1 cellular context compared by ENCODE assay signal in the genomic region with DNA sequence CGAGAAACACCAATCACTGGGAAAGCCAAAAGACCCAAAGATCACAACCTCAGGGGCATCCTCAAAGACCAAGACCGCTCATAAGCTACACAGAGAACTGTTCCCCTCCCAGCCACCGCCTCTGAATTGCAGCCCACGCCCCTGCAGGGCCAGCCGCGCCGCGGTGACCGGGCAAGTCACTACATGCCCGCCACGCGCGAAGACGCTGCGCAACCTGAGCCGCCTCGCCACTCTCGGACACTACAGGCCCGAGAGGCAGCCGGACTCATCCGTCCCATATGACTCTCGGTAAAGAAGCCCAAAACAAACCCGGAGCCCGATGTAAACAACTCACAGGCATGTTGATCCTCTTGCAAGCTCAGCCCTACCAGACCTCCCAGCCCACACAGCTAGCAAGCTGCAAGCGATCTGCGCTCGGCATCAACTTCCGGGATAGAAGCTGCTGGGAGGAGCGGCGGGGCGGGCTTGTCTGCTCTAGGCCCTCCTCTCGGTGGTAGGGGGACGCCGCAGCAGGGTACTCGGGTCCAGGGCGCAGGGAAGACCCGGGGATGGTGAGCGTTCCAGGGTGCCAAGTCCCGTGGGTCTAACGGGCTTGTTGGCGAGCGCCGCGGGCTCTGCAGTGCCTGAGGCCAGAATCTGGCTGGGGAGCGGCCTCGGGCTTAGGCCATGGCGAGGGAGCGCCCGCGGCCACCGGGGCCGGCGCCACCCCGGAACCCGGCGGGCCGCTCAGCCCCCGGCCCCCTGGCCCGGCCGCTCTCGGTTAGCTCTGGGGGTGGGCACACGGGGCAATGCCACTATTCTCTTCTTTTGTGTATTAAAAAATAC.
TF ChIP-seq lines count a peak whose summit lies in the region.

Gene RPS27L (minus strand): TSS at position 412 of the 825 bp plus-strand sequence. CDS start 72 bp downstream, at position 340.

TF ChIP-seq in HepG2, 621 proteins besides CTCF, POLR2A, EP300 and RAD21 (continued from another document and continues in another):
- TF ChIP-seq, protein P1, sequence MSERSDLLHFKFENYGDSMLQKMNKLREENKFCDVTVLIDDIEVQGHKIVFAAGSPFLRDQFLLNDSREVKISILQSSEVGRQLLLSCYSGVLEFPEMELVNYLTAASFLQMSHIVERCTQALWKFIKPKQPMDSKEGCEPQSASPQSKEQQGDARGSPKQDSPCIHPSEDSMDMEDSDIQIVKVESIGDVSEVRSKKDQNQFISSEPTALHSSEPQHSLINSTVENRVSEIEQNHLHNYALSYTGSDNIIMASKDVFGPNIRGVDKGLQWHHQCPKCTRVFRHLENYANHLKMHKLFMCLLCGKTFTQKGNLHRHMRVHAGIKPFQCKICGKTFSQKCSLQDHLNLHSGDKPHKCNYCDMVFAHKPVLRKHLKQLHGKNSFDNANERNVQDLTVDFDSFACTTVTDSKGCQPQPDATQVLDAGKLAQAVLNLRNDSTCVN (CRISPR knock-in tag; IDR thresholded peaks at IDR 0.05; ENCODE audit: borderline replicate concordance), result peak; percentile 87
- TF ChIP-seq RBM39 (IDR thresholded peaks at IDR 0.05; ENCODE audit: low read depth, low read length, poor library complexity, severe bottlenecking) (peak; percentile 93), FOSL1 (CRISPR knock-in tag; IDR thresholded peaks at IDR 0.05; ENCODE audit: borderline replicate concordance) (0 out of 2 replicates have a peak, but pooled peaks have one; percentile 53), ZNF891 (CRISPR knock-in tag; IDR thresholded peaks at IDR 0.05) (peak; percentile 57; the same call in 1 of the 2 replicates), MAZ (IDR thresholded peaks at IDR 0.05; ENCODE audit: borderline replicate concordance, low read depth, low read length) (0 out of 2 replicates have a peak, but pooled peaks have one; percentile 28), MAZ (CRISPR knock-in tag; IDR thresholded peaks at IDR 0.05; ENCODE audit: low read depth) (peak; percentile 74; the same call in 1 of the 2 replicates), NAIF1 (CRISPR knock-in tag; IDR thresholded peaks at IDR 0.05; ENCODE audit: borderline replicate concordance) (no peak), EZH2 (conservative IDR thresholded peaks at IDR 0.05; ENCODE audit: low read depth, low read length) (no peak), NFIB (CRISPR knock-in tag; IDR thresholded peaks at IDR 0.05; ENCODE audit: borderline replicate concordance) (no peak), FOXA1 (IDR thresholded peaks at IDR 0.05) (no peak), FOXA1 (CRISPR knock-in tag; IDR thresholded peaks at IDR 0.05) (peak; percentile 63), SP4 (CRISPR knock-in tag; IDR thresholded peaks at IDR 0.05) (peak; percentile 85), RXRB (CRISPR knock-in tag; IDR thresholded peaks at IDR 0.05; ENCODE audit: borderline replicate concordance) (peak; percentile 74), KDM5A (IDR thresholded peaks at IDR 0.05; ENCODE audit: borderline replicate concordance, low read length) (no peak; the same call in 1 of the 2 replicates), SMARCE1 (IDR thresholded peaks at IDR 0.05; ENCODE audit: borderline replicate concordance) (no peak), POLR2AphosphoS5 (IDR thresholded peaks at IDR 0.05; ENCODE audit: low read depth, low read length) (peak; percentile 98), POLR2AphosphoS2 (IDR thresholded peaks at IDR 0.05; ENCODE audit: low read depth, low read length) (0 out of 2 replicates have a peak, but pooled peaks have one; percentile 67), ZNF564 (CRISPR knock-in tag; IDR thresholded peaks at IDR 0.05) (no peak), CENPT (CRISPR knock-in tag; IDR thresholded peaks at IDR 0.05; ENCODE audit: low read depth) (no peak), ZXDC (CRISPR knock-in tag; IDR thresholded peaks at IDR 0.05) (peak; percentile 57), MYNN (CRISPR knock-in tag; IDR thresholded peaks at IDR 0.05; ENCODE audit: low read depth) (no peak), FOXP1 (IDR thresholded peaks at IDR 0.05) (no peak), FOXP1 (CRISPR knock-in tag; IDR thresholded peaks at IDR 0.05) (peak; percentile 57), RFX3 (CRISPR knock-in tag; IDR thresholded peaks at IDR 0.05) (no peak), SNAI1 (CRISPR knock-in tag; IDR thresholded peaks at IDR 0.05; ENCODE audit: borderline replicate concordance) (0 out of 2 replicates have a peak, but pooled peaks have one; percentile 73), NR2C2 (CRISPR knock-in tag; IDR thresholded peaks at IDR 0.05; ENCODE audit: borderline replicate concordance) (no peak), NFE2L1 (CRISPR knock-in tag; IDR thresholded peaks at IDR 0.05; ENCODE audit: borderline replicate concordance) (no peak)
- TF ChIP-seq, protein P2, sequence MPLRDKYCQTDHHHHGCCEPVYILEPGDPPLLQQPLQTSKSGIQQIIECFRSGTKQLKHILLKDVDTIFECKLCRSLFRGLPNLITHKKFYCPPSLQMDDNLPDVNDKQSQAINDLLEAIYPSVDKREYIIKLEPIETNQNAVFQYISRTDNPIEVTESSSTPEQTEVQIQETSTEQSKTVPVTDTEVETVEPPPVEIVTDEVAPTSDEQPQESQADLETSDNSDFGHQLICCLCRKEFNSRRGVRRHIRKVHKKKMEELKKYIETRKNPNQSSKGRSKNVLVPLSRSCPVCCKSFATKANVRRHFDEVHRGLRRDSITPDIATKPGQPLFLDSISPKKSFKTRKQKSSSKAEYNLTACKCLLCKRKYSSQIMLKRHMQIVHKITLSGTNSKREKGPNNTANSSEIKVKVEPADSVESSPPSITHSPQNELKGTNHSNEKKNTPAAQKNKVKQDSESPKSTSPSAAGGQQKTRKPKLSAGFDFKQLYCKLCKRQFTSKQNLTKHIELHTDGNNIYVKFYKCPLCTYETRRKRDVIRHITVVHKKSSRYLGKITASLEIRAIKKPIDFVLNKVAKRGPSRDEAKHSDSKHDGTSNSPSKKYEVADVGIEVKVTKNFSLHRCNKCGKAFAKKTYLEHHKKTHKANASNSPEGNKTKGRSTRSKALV (CRISPR knock-in tag; IDR thresholded peaks at IDR 0.05), result peak; percentile 46; the same call in 1 of the 2 replicates
- TF ChIP-seq, protein P3, sequence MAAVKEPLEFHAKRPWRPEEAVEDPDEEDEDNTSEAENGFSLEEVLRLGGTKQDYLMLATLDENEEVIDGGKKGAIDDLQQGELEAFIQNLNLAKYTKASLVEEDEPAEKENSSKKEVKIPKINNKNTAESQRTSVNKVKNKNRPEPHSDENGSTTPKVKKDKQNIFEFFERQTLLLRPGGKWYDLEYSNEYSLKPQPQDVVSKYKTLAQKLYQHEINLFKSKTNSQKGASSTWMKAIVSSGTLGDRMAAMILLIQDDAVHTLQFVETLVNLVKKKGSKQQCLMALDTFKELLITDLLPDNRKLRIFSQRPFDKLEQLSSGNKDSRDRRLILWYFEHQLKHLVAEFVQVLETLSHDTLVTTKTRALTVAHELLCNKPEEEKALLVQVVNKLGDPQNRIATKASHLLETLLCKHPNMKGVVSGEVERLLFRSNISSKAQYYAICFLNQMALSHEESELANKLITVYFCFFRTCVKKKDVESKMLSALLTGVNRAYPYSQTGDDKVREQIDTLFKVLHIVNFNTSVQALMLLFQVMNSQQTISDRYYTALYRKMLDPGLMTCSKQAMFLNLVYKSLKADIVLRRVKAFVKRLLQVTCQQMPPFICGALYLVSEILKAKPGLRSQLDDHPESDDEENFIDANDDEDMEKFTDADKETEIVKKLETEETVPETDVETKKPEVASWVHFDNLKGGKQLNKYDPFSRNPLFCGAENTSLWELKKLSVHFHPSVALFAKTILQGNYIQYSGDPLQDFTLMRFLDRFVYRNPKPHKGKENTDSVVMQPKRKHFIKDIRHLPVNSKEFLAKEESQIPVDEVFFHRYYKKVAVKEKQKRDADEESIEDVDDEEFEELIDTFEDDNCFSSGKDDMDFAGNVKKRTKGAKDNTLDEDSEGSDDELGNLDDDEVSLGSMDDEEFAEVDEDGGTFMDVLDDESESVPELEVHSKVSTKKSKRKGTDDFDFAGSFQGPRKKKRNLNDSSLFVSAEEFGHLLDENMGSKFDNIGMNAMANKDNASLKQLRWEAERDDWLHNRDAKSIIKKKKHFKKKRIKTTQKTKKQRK (IDR thresholded peaks at IDR 0.05; ENCODE audit: low read length), result no peak
- TF ChIP-seq, protein P4, sequence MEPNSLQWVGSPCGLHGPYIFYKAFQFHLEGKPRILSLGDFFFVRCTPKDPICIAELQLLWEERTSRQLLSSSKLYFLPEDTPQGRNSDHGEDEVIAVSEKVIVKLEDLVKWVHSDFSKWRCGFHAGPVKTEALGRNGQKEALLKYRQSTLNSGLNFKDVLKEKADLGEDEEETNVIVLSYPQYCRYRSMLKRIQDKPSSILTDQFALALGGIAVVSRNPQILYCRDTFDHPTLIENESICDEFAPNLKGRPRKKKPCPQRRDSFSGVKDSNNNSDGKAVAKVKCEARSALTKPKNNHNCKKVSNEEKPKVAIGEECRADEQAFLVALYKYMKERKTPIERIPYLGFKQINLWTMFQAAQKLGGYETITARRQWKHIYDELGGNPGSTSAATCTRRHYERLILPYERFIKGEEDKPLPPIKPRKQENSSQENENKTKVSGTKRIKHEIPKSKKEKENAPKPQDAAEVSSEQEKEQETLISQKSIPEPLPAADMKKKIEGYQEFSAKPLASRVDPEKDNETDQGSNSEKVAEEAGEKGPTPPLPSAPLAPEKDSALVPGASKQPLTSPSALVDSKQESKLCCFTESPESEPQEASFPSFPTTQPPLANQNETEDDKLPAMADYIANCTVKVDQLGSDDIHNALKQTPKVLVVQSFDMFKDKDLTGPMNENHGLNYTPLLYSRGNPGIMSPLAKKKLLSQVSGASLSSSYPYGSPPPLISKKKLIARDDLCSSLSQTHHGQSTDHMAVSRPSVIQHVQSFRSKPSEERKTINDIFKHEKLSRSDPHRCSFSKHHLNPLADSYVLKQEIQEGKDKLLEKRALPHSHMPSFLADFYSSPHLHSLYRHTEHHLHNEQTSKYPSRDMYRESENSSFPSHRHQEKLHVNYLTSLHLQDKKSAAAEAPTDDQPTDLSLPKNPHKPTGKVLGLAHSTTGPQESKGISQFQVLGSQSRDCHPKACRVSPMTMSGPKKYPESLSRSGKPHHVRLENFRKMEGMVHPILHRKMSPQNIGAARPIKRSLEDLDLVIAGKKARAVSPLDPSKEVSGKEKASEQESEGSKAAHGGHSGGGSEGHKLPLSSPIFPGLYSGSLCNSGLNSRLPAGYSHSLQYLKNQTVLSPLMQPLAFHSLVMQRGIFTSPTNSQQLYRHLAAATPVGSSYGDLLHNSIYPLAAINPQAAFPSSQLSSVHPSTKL (CRISPR knock-in tag; IDR thresholded peaks at IDR 0.05), result peak; percentile 65; the same call in 1 of the 2 replicates
- TF ChIP-seq, protein P5, sequence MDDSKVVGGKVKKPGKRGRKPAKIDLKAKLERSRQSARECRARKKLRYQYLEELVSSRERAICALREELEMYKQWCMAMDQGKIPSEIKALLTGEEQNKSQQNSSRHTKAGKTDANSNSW (CRISPR knock-in tag; IDR thresholded peaks at IDR 0.05; ENCODE audit: borderline replicate concordance), result peak; percentile 99
- TF ChIP-seq, protein P6, sequence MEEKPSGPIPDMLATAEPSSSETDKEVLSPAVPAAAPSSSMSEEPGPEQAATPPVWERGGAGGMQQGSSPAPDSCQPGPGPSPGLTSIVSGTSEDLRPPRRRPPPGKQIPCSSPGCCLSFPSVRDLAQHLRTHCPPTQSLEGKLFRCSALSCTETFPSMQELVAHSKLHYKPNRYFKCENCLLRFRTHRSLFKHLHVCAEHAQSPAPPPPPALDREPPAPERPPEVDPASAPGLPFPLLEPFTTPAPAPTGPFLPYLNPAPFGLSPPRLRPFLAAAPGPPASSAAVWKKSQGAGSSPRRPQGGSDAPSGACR (CRISPR knock-in tag; IDR thresholded peaks at IDR 0.05), result no peak
- TF ChIP-seq, protein P7, sequence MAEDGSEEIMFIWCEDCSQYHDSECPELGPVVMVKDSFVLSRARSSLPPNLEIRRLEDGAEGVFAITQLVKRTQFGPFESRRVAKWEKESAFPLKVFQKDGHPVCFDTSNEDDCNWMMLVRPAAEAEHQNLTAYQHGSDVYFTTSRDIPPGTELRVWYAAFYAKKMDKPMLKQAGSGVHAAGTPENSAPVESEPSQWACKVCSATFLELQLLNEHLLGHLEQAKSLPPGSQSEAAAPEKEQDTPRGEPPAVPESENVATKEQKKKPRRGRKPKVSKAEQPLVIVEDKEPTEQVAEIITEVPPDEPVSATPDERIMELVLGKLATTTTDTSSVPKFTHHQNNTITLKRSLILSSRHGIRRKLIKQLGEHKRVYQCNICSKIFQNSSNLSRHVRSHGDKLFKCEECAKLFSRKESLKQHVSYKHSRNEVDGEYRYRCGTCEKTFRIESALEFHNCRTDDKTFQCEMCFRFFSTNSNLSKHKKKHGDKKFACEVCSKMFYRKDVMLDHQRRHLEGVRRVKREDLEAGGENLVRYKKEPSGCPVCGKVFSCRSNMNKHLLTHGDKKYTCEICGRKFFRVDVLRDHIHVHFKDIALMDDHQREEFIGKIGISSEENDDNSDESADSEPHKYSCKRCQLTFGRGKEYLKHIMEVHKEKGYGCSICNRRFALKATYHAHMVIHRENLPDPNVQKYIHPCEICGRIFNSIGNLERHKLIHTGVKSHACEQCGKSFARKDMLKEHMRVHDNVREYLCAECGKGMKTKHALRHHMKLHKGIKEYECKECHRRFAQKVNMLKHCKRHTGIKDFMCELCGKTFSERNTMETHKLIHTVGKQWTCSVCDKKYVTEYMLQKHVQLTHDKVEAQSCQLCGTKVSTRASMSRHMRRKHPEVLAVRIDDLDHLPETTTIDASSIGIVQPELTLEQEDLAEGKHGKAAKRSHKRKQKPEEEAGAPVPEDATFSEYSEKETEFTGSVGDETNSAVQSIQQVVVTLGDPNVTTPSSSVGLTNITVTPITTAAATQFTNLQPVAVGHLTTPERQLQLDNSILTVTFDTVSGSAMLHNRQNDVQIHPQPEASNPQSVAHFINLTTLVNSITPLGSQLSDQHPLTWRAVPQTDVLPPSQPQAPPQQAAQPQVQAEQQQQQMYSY (CRISPR knock-in tag; IDR thresholded peaks at IDR 0.05), result peak; percentile 85
- TF ChIP-seq, protein P8, sequence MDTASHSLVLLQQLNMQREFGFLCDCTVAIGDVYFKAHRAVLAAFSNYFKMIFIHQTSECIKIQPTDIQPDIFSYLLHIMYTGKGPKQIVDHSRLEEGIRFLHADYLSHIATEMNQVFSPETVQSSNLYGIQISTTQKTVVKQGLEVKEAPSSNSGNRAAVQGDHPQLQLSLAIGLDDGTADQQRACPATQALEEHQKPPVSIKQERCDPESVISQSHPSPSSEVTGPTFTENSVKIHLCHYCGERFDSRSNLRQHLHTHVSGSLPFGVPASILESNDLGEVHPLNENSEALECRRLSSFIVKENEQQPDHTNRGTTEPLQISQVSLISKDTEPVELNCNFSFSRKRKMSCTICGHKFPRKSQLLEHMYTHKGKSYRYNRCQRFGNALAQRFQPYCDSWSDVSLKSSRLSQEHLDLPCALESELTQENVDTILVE (CRISPR knock-in tag; IDR thresholded peaks at IDR 0.05), result peak; percentile 73; the same call in 1 of the 2 replicates
